Comparison of ENCODE assay signal across 18 cellular contexts in the genomic region with DNA sequence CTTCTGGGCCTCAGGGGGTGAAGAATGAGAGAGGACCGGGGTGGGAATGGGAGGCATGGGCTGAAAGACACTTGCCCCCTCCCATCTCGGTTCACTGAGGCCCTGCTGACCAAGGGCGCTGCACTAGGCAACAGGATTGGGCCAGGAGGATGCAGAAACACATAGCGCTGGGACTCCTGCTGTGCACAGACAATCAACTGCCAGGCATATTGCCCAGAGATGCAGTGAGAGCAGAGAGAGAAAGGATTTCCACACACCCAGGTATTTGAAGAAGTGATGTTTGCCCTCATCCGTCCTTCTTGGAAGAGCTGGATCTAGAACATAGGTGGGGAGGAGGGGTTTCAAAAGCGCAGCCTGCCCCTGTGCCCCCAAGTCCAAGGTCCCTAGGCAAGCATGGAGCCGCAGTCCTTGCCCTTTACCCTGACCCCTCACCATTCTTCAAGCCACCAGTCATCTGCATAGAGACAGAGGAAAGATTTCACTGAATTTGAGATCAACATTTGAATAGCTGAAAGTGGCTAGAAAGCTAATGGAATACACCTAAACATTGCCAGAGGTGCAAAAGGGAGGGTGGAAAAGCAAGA. TPM values are rescaled to one million over a fixed set of nuclear protein-coding genes. Genes with fewer than 3 reads are reported as not detected.
DNase-seq lines count a peak whose midpoint lies in the region; ATAC-seq lines count a peak whose summit lies in the region.
"Had no signal": no experiment of that assay in that cellular context is flagged by ENCODE, and none has a peak within 500 bp of the region (broad histone marks: within the 10 kb centered on the region; RNA-seq: fewer than 3 reads in every experiment).

No MANE protein-coding gene starts in this region.

- H3K27ac Mint-ChIP-seq in stimulated activated memory B cell treated with anti-CD40 and anti-IgM and Interleukin-4, amounts not matched to agents 10 μg/mL and 1 μg/mL and 100 μg/mL, for 72 hours: peak overlapping the region; percentile 7
- H3K27ac Mint-ChIP-seq: activated naive CD4-positive, alpha-beta T cell treated with anti-CD3 and anti-CD28 coated beads, Interleukin-2, amount 10 ng/mL, durations not matched to agents 7 days and 5 days had no signal

- no peaks in the 10 kb centered on the region for H3K36me3 ChIP-seq in H7 (replicated peaks; ENCODE audit: control insufficient read depth, insufficient read depth, low read length)
- H3K36me3 ChIP-seq: tibial artery had no signal

- H3K4me1 Mint-ChIP-seq in stimulated activated memory B cell treated with anti-CD40 and anti-IgM and Interleukin-4, amounts not matched to agents 10 μg/mL and 1 μg/mL and 100 μg/mL, for 72 hours: peaks cover 71% of the 10 kb centered on the region
- H3K4me1 Mint-ChIP-seq: activated naive CD4-positive, alpha-beta T cell treated with anti-CD3 and anti-CD28 coated beads, Interleukin-2, amount 10 ng/mL, durations not matched to agents 7 days and 5 days had no signal

- no peaks in the 10 kb centered on the region for H3K27me3 ChIP-seq in H7 (ENCODE audit: control insufficient read depth, insufficient read depth, low read length)
- H3K27me3 ChIP-seq: foreskin keratinocyte, tibial artery had no signal

- H3K4me3 Mint-ChIP-seq in stimulated activated memory B cell treated with anti-CD40 and anti-IgM and Interleukin-4, amounts not matched to agents 10 μg/mL and 1 μg/mL and 100 μg/mL, for 72 hours: no peak overlapping the region
- H3K4me3 Mint-ChIP-seq: activated naive CD4-positive, alpha-beta T cell treated with anti-CD3 and anti-CD28 coated beads, Interleukin-2, amount 10 ng/mL, durations not matched to agents 7 days and 5 days had no signal

- no peaks in the 10 kb centered on the region for H3K36me3 Mint-ChIP-seq in stimulated activated memory B cell treated with anti-CD40 and anti-IgM and Interleukin-4, amounts not matched to agents 10 μg/mL and 1 μg/mL and 100 μg/mL, for 72 hours
- H3K36me3 Mint-ChIP-seq: activated naive CD4-positive, alpha-beta T cell treated with anti-CD3 and anti-CD28 coated beads, Interleukin-2, amount 10 ng/mL, durations not matched to agents 7 days and 5 days; naive B cell had no signal

- H3K27me3 Mint-ChIP-seq in stimulated activated memory B cell treated with anti-CD40 and anti-IgM and Interleukin-4, amounts not matched to agents 10 μg/mL and 1 μg/mL and 100 μg/mL, for 72 hours: no peaks in the 10 kb centered on the region
- H3K27me3 Mint-ChIP-seq: activated naive CD4-positive, alpha-beta T cell treated with anti-CD3 and anti-CD28 coated beads, Interleukin-2, amount 10 ng/mL, durations not matched to agents 7 days and 5 days had no signal

- H3K9me3 Mint-ChIP-seq in stimulated activated memory B cell treated with anti-CD40 and anti-IgM and Interleukin-4, amounts not matched to agents 10 μg/mL and 1 μg/mL and 100 μg/mL, for 72 hours: no peaks in the 10 kb centered on the region
- H3K9me3 Mint-ChIP-seq: activated naive CD4-positive, alpha-beta T cell treated with anti-CD3 and anti-CD28 coated beads, Interleukin-2, amount 10 ng/mL, durations not matched to agents 7 days and 5 days; naive B cell had no signal

- DNase-seq in H7 (peak; percentile 71), NCI-H345 treated with DMSO at 0.1 percent for 48 hours (lab: John Stamatoyannopoulos, UW; ENCODE audit: unreplicated experiment) (peak; percentile 32), left lobe of liver (ENCODE audit: low spot score) (no peak), nucleus accumbens (lab: John Stamatoyannopoulos, UW) (no peak)
- DNase-seq in stimulated activated CD4-positive, alpha-beta T cell treated with anti-CD3 and anti-CD28 coated beads, Interleukin-2, amount 100 ng/mL, for 24 hours: no peak
- DNase-seq: activated naive CD4-positive, alpha-beta T cell treated with anti-CD3 and anti-CD28 coated beads, Interleukin-2, amount 10 ng/mL, durations not matched to agents 7 days and 5 days; activated T-cell treated with anti-CD3 and anti-CD28 coated beads, Interleukin-2, amount 50 U/mL, for 48 hours; foreskin keratinocyte; hypothalamus; naive B cell; NCI-H1105; NCI-H526; OCI-M1; SHP77; stimulated activated naive CD4-positive, alpha-beta T cell treated with Interleukin-2 at 50 U/mL for 16 hours; tibial artery had no signal

- H3K4me3 ChIP-seq in H7 (ENCODE audit: insufficient read depth, low read depth, low read length): no peak overlapping the region
- H3K4me3 ChIP-seq: tibial artery had no signal

- peak; percentile 27 for ATAC-seq in left lobe of liver
- ATAC-seq in stimulated activated memory B cell treated with anti-CD40 and anti-IgM and Interleukin-4, amounts not matched to agents 10 μg/mL and 1 μg/mL and 100 μg/mL, for 72 hours: no peak
- no peak for ATAC-seq in HG02981 (IDR thresholded peaks at IDR 0.05; ENCODE audit: unreplicated experiment)
- ATAC-seq: foreskin keratinocyte had no signal

RNA-seq across cellular contexts. Expression of a gene that starts 44.0 kb away (rescaled TPM):
- 28.9 and 31.3 TPM in 2 replicates for total RNA-seq in H7 (2014; rRNA removed; shearing (Covaris generic))
- 47.2 TPM for total RNA-seq in left lobe of liver

Comparison
In these comparisons a context has a peak if more than half of its experiments do, and no peak if none do; other contexts are left out.
1. DNase-seq: peak in H7 (single experiment) and NCI-H345 treated with DMSO at 0.1 percent for 48 hours (single experiment); none in left lobe of liver (single experiment), stimulated activated CD4-positive, alpha-beta T cell treated with anti-CD3 and anti-CD28 coated beads, Interleukin-2, amount 100 ng/mL, for 24 hours (0 of 2) and nucleus accumbens (0 of 56).